Comparison of ENCODE assay signal across 8 cellular contexts in the genomic region with DNA sequence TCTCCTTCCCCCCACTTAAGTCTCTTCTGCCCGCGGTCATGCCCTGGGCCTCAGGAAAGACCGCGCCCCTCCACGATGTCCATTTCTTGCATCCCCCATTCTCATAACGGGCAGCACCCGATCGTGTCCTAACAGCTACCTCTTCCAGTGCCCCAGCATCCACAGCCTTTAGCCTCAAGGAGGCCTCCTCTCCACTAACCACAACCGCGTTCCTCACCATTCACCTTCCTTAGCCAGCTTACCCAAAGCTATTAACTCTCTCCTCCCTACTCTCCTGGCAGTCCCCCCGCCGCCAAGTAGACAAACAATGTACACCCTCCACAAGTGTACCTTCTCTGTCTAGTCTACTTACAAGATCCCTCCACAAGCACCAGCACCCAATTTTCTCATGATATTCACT. TPM values are rescaled to one million over a fixed set of nuclear protein-coding genes. Genes with fewer than 3 reads are reported as not detected.
DNase-seq lines count a peak whose midpoint lies in the region; TF ChIP-seq lines count a peak whose summit lies in the region.

No MANE protein-coding gene starts in this region.

- no peak for DNase-seq in activated naive CD4-positive, alpha-beta T cell treated with anti-CD3 and anti-CD28 coated beads, Interleukin-2, amount 10 ng/mL, durations not matched to agents 7 days and 5 days
- DNase-seq in activated naive CD4-positive, alpha-beta T cell treated with anti-CD3 and anti-CD28 coated beads, Interleukin-2, amount 50 U/mL, for 16 hours, result no peak
- DNase-seq in activated T-helper 1 cell treated with anti-CD3 and anti-CD28 coated beads, Interleukin-12 subunit alpha, Interleukin-12 subunit beta, Interleukin-2, Interleukin-4 antibody, amounts not matched to agents 30 ng/mL and 10 ng/mL and 1 ng/mL, durations not matched to agents 14 hours and 24 hours and 36 hours (ENCODE audit: low spot score), result no peak
- DNase-seq in hepatocyte (ENCODE audit: low spot score) (no peak), NCI-H2196 treated with DMSO at 0.1 percent for 48 hours (lab: John Stamatoyannopoulos, UW; ENCODE audit: unreplicated experiment) (no peak), GOT3 (lab: John Stamatoyannopoulos, UW) (no peak), middle frontal gyrus (ENCODE audit: extremely low spot score, low spot score) (no peak)

- H3K9me3 Mint-ChIP-seq in activated naive CD4-positive, alpha-beta T cell treated with anti-CD3 and anti-CD28 coated beads, Interleukin-2, amount 10 ng/mL, durations not matched to agents 7 days and 5 days, result no peaks in the 10 kb centered on the region
- no peaks in the 10 kb centered on the region for H3K9me3 Mint-ChIP-seq in activated T-helper 1 cell treated with anti-CD3 and anti-CD28 coated beads, Interleukin-12 subunit alpha, Interleukin-12 subunit beta, Interleukin-2, Interleukin-4 antibody, amounts not matched to agents 30 ng/mL and 10 ng/mL and 1 ng/mL, durations not matched to agents 14 hours and 24 hours and 36 hours

- 43% methylated on average over 12 of the region's 12 CpGs for WGBS in hepatocyte (ENCODE audit: low lambda C conversion rate, missing lambda C conversion rate)

- intact Hi-C loops in activated T-helper 1 cell treated with anti-CD3 and anti-CD28 coated beads, Interleukin-12 subunit alpha, Interleukin-12 subunit beta, Interleukin-2, Interleukin-4 antibody, amounts not matched to agents 30 ng/mL and 10 ng/mL and 1 ng/mL, durations not matched to agents 14 hours and 24 hours and 36 hours (cut with micrococcal nuclease), result loop anchor here (1.0 to 5.0 kb wide), 11 partner anchors 161 to 1721 kb away; a partner anchor contains a TSS

- H3K27me3 Mint-ChIP-seq in activated naive CD4-positive, alpha-beta T cell treated with anti-CD3 and anti-CD28 coated beads, Interleukin-2, amount 10 ng/mL, durations not matched to agents 7 days and 5 days, result peaks cover 16% of the 10 kb centered on the region
- peaks cover 8% of the 10 kb centered on the region for H3K27me3 Mint-ChIP-seq in activated T-helper 1 cell treated with anti-CD3 and anti-CD28 coated beads, Interleukin-12 subunit alpha, Interleukin-12 subunit beta, Interleukin-2, Interleukin-4 antibody, amounts not matched to agents 30 ng/mL and 10 ng/mL and 1 ng/mL, durations not matched to agents 14 hours and 24 hours and 36 hours (ENCODE audit: insufficient read depth)

- H3K4me2 ChIP-seq in hepatocyte, result peak overlapping the region; percentile 74
- H3K4me2 ChIP-seq in skeletal muscle satellite cell (ENCODE audit: low read length), result peak overlapping the region; percentile 89

- no peaks in the 10 kb centered on the region for H3K79me2 ChIP-seq in hepatocyte

- H3K27ac Mint-ChIP-seq in activated naive CD4-positive, alpha-beta T cell treated with anti-CD3 and anti-CD28 coated beads, Interleukin-2, amount 10 ng/mL, durations not matched to agents 7 days and 5 days, result peak overlapping the region; percentile 96
- peak overlapping the region; percentile 96 for H3K27ac Mint-ChIP-seq in activated T-helper 1 cell treated with anti-CD3 and anti-CD28 coated beads, Interleukin-12 subunit alpha, Interleukin-12 subunit beta, Interleukin-2, Interleukin-4 antibody, amounts not matched to agents 30 ng/mL and 10 ng/mL and 1 ng/mL, durations not matched to agents 14 hours and 24 hours and 36 hours

- H4K20me1 ChIP-seq in hepatocyte (ENCODE audit: insufficient read depth, poor library complexity, severe bottlenecking), result no peaks in the 10 kb centered on the region

- H3K4me3 ChIP-seq in hepatocyte, result peak overlapping the region; percentile 13
- H3K4me3 ChIP-seq in skeletal muscle satellite cell (ENCODE audit: low read length), result peak overlapping the region; percentile 75

- H3K9ac ChIP-seq in skeletal muscle satellite cell (ENCODE audit: low read depth, low read length), result peak overlapping the region; percentile 87

- no peaks in the 10 kb centered on the region for H3K9me2 ChIP-seq in hepatocyte (replicated peaks; ENCODE audit: insufficient read depth)

- no peaks in the 10 kb centered on the region for H3K36me3 ChIP-seq in hepatocyte (replicated peaks; ENCODE audit: insufficient read depth, low read depth)
- H3K36me3 ChIP-seq in skeletal muscle satellite cell (ENCODE audit: insufficient read depth, low read length), result no peaks in the 10 kb centered on the region

- H3K4me1 Mint-ChIP-seq in activated naive CD4-positive, alpha-beta T cell treated with anti-CD3 and anti-CD28 coated beads, Interleukin-2, amount 10 ng/mL, durations not matched to agents 7 days and 5 days, result peaks cover 23% of the 10 kb centered on the region
- peaks cover 9% of the 10 kb centered on the region for H3K4me1 Mint-ChIP-seq in activated T-helper 1 cell treated with anti-CD3 and anti-CD28 coated beads, Interleukin-12 subunit alpha, Interleukin-12 subunit beta, Interleukin-2, Interleukin-4 antibody, amounts not matched to agents 30 ng/mL and 10 ng/mL and 1 ng/mL, durations not matched to agents 14 hours and 24 hours and 36 hours (ENCODE audit: low read depth)

- peak overlapping the region; percentile 91 for H3K27ac ChIP-seq in hepatocyte

- no peaks in the 10 kb centered on the region for H3K4me1 ChIP-seq in hepatocyte (ENCODE audit: insufficient read depth)
- H3K4me1 ChIP-seq in skeletal muscle satellite cell (ENCODE audit: control insufficient read depth, insufficient read depth, low read length), result no peaks in the 10 kb centered on the region

- no peaks in the 10 kb centered on the region for H3K36me3 Mint-ChIP-seq in activated naive CD4-positive, alpha-beta T cell treated with anti-CD3 and anti-CD28 coated beads, Interleukin-2, amount 10 ng/mL, durations not matched to agents 7 days and 5 days
- no peaks in the 10 kb centered on the region for H3K36me3 Mint-ChIP-seq in activated T-helper 1 cell treated with anti-CD3 and anti-CD28 coated beads, Interleukin-12 subunit alpha, Interleukin-12 subunit beta, Interleukin-2, Interleukin-4 antibody, amounts not matched to agents 30 ng/mL and 10 ng/mL and 1 ng/mL, durations not matched to agents 14 hours and 24 hours and 36 hours (ENCODE audit: low read depth)

- H3K9me3 ChIP-seq in hepatocyte (ENCODE audit: low read depth) (no peaks in the 10 kb centered on the region), skeletal muscle satellite cell (replicated peaks; ENCODE audit: low read length) (no peaks in the 10 kb centered on the region)

- peak overlapping the region; percentile 46 for H2AFZ ChIP-seq in hepatocyte

- CTCF ChIA-PET in activated naive CD4-positive, alpha-beta T cell treated with anti-CD3 and anti-CD28 coated beads, Interleukin-2, amount 10 ng/mL, durations not matched to agents 7 days and 5 days (lab: Charles Lee), result no interaction called here

- TF ChIP-seq CTCF in hepatocyte (IDR thresholded peaks at IDR 0.05; ENCODE audit: poor library complexity), result no peak

- peak overlapping the region; percentile 84 for H3K4me3 Mint-ChIP-seq in activated naive CD4-positive, alpha-beta T cell treated with anti-CD3 and anti-CD28 coated beads, Interleukin-2, amount 10 ng/mL, durations not matched to agents 7 days and 5 days
- H3K4me3 Mint-ChIP-seq in activated T-helper 1 cell treated with anti-CD3 and anti-CD28 coated beads, Interleukin-12 subunit alpha, Interleukin-12 subunit beta, Interleukin-2, Interleukin-4 antibody, amounts not matched to agents 30 ng/mL and 10 ng/mL and 1 ng/mL, durations not matched to agents 14 hours and 24 hours and 36 hours, result peak overlapping the region; percentile 88

- H3K27me3 ChIP-seq in hepatocyte (no peaks in the 10 kb centered on the region), skeletal muscle satellite cell (ENCODE audit: control insufficient read depth, insufficient read depth, low read length) (peaks cover 4% of the 10 kb centered on the region)

RNA-seq across cellular contexts. Expression of a gene that starts 58.6 kb away (rescaled TPM):
- total RNA-seq in activated T-helper 1 cell treated with anti-CD3 and anti-CD28 coated beads, Interleukin-12 subunit alpha, Interleukin-12 subunit beta, Interleukin-2, Interleukin-4 antibody, amounts not matched to agents 30 ng/mL and 10 ng/mL and 1 ng/mL, durations not matched to agents 14 hours and 24 hours and 36 hours, result not detected in 2 replicates
- total RNA-seq in hepatocyte, result not detected in 2 replicates
- polyA plus RNA-seq in hepatocyte, result not detected in 2 replicates
- not detected in 2 replicates for total RNA-seq in skeletal muscle satellite cell (2012; rRNA removed)
